ENCODE assay signal across 1 cellular context in the genomic region with DNA sequence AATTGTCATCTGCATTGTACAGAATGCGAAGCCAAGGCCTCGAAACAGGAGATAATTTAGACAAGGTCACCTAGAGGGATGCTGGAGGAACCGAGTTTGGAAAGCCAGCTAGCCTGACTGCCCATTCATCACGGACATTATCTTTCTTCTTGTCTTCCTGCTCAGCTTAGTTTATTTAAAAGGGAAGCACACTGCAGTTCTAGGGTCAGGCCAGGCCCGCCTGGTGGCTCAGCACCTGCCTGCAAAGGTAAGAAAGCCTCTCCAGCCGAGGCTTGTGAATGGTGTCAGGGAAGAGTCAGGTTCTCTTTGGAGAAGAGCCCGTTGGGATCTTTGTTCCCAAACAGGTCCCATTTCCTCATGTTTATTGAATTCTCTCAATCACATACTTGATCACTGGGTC.
TF ChIP-seq lines count a peak whose summit lies in the region.

No MANE protein-coding gene starts in this region.

TF ChIP-seq in HepG2, 621 proteins besides CTCF, POLR2A, EP300 and RAD21 (continued from another document):
- no peak for TF ChIP-seq FOXM1 (CRISPR knock-in tag; IDR thresholded peaks at IDR 0.05)
- TF ChIP-seq ZNF432 (CRISPR knock-in tag; IDR thresholded peaks at IDR 0.05; ENCODE audit: borderline replicate concordance): no peak
- no peak for TF ChIP-seq ZNF619 (CRISPR knock-in tag; IDR thresholded peaks at IDR 0.05)
- TF ChIP-seq PHF21A (CRISPR knock-in tag; IDR thresholded peaks at IDR 0.05): no peak
- TF ChIP-seq, protein P1, sequence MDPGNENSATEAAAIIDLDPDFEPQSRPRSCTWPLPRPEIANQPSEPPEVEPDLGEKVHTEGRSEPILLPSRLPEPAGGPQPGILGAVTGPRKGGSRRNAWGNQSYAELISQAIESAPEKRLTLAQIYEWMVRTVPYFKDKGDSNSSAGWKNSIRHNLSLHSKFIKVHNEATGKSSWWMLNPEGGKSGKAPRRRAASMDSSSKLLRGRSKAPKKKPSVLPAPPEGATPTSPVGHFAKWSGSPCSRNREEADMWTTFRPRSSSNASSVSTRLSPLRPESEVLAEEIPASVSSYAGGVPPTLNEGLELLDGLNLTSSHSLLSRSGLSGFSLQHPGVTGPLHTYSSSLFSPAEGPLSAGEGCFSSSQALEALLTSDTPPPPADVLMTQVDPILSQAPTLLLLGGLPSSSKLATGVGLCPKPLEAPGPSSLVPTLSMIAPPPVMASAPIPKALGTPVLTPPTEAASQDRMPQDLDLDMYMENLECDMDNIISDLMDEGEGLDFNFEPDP (CRISPR knock-in tag; conservative IDR thresholded peaks at IDR 0.05): no peak
- no peak for TF ChIP-seq RBAK (CRISPR knock-in tag; IDR thresholded peaks at IDR 0.05)
- TF ChIP-seq ZBTB1 (CRISPR knock-in tag; IDR thresholded peaks at IDR 0.05; ENCODE audit: borderline replicate concordance): no peak
- TF ChIP-seq, protein P2, sequence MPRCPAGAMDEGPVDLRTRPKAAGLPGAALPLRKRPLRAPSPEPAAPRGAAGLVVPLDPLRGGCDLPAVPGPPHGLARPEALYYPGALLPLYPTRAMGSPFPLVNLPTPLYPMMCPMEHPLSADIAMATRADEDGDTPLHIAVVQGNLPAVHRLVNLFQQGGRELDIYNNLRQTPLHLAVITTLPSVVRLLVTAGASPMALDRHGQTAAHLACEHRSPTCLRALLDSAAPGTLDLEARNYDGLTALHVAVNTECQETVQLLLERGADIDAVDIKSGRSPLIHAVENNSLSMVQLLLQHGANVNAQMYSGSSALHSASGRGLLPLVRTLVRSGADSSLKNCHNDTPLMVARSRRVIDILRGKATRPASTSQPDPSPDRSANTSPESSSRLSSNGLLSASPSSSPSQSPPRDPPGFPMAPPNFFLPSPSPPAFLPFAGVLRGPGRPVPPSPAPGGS (CRISPR knock-in tag; IDR thresholded peaks at IDR 0.05): no peak
- no peak for TF ChIP-seq NFRKB (IDR thresholded peaks at IDR 0.05)
- TF ChIP-seq, protein P3, sequence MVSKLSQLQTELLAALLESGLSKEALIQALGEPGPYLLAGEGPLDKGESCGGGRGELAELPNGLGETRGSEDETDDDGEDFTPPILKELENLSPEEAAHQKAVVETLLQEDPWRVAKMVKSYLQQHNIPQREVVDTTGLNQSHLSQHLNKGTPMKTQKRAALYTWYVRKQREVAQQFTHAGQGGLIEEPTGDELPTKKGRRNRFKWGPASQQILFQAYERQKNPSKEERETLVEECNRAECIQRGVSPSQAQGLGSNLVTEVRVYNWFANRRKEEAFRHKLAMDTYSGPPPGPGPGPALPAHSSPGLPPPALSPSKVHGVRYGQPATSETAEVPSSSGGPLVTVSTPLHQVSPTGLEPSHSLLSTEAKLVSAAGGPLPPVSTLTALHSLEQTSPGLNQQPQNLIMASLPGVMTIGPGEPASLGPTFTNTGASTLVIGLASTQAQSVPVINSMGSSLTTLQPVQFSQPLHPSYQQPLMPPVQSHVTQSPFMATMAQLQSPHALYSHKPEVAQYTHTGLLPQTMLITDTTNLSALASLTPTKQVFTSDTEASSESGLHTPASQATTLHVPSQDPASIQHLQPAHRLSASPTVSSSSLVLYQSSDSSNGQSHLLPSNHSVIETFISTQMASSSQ (IDR thresholded peaks at IDR 0.05; ENCODE audit: low read depth): no peak
- TF ChIP-seq, protein P3 (CRISPR knock-in tag; IDR thresholded peaks at IDR 0.05; ENCODE audit: borderline replicate concordance): no peak
- TF ChIP-seq ZNF207 (IDR thresholded peaks at IDR 0.05; ENCODE audit: borderline replicate concordance): no peak
- TF ChIP-seq SATB2 (CRISPR knock-in tag; IDR thresholded peaks at IDR 0.05): no peak
